11 cellular contexts compared by ENCODE assay signal in genomic region chr20:25252226-25252625, GRCh38. TPM values are rescaled to one million over a fixed set of nuclear protein-coding genes. Genes with fewer than 3 reads are reported as not detected.
DNase-seq lines count a peak whose midpoint lies in the region; ATAC-seq, FAIRE-seq and TF ChIP-seq lines count a peak whose summit lies in the region.
"Had no signal": no experiment of that assay in that cellular context is flagged by ENCODE, and none has a peak within 500 bp of the region (broad histone marks: within the 10 kb centered on the region; RNA-seq: fewer than 3 reads in every experiment).

No MANE protein-coding gene starts in this region.

- H3K9me3 ChIP-seq in DND-41 (ENCODE audit: insufficient read depth, low read length, severe bottlenecking) (no peaks in the 10 kb centered on the region), WERI-Rb-1 (ENCODE audit: severe bottlenecking) (no peaks in the 10 kb centered on the region), right cardiac atrium (ENCODE audit: control insufficient read depth, low read length) (no peaks in the 10 kb centered on the region), upper lobe of right lung (no peaks in the 10 kb centered on the region)

- peaks cover 85% of the 10 kb centered on the region for H3K79me2 ChIP-seq in DND-41 (ENCODE audit: insufficient read depth, low read length)

- H3K27ac ChIP-seq in DND-41 (ENCODE audit: low read length), result peak overlapping the region; percentile 34; the same call in 1 of the 2 replicates
- peak overlapping the region; percentile 90 for H3K27ac ChIP-seq in WERI-Rb-1
- H3K27ac ChIP-seq in right cardiac atrium (ENCODE audit: low read length), result peak overlapping the region; percentile 71
- no peak overlapping the region for H3K27ac ChIP-seq in upper lobe of right lung

- peaks cover 81% of the 10 kb centered on the region for H3K4me1 Mint-ChIP-seq in stimulated activated naive CD8-positive, alpha-beta T cell treated with anti-CD3 and anti-CD28 coated beads, Interleukin-15, amount 100 ng/mL, for 72 hours

- peak overlapping the region; percentile 44 to 91 for H3K27ac Mint-ChIP-seq in stimulated activated naive CD8-positive, alpha-beta T cell treated with anti-CD3 and anti-CD28 coated beads, Interleukin-15, amount 100 ng/mL, for 72 hours
- H3K27ac Mint-ChIP-seq: progenitor cell of endocrine pancreas had no signal

- intact Hi-C loops in right cardiac atrium (cut with DNase I) (loop anchor here in 1 of 4 donors (10.0 kb wide), 1 partner anchor 57 kb away; the partner anchor contains the start of gene ENTPD6), upper lobe of right lung (cut with DNase I) (no loop called here)

- no peaks in the 10 kb centered on the region for H3K9me3 Mint-ChIP-seq in stimulated activated naive CD8-positive, alpha-beta T cell treated with anti-CD3 and anti-CD28 coated beads, Interleukin-15, amount 100 ng/mL, for 72 hours

- no peak overlapping the region for H2AFZ ChIP-seq in DND-41 (ENCODE audit: low read depth, low read length)

- FAIRE-seq in H54 (lab: Jason Lieb, UNC), result no peak
- FAIRE-seq in D721Med (lab: Jason Lieb, UNC), result no peak

- H3K4me3 Mint-ChIP-seq in stimulated activated naive CD8-positive, alpha-beta T cell treated with anti-CD3 and anti-CD28 coated beads, Interleukin-15, amount 100 ng/mL, for 72 hours, result peak overlapping the region in 1 of 2 donors; percentile 23

- H3K36me3 ChIP-seq in DND-41 (ENCODE audit: insufficient read depth, low read length), result peaks cover 46% of the 10 kb centered on the region
- peaks cover 37% of the 10 kb centered on the region for H3K36me3 ChIP-seq in WERI-Rb-1
- H3K36me3 ChIP-seq in upper lobe of right lung, result no peaks in the 10 kb centered on the region

- peaks cover 48% of the 10 kb centered on the region for H4K20me1 ChIP-seq in DND-41 (ENCODE audit: insufficient read depth, low read length)

- H3K27me3 ChIP-seq in DND-41 (ENCODE audit: insufficient read depth, low read length, poor library complexity), result peaks cover 5% of the 10 kb centered on the region
- no peaks in the 10 kb centered on the region for H3K27me3 ChIP-seq in WERI-Rb-1 (ENCODE audit: insufficient read depth, low read depth, severe bottlenecking)
- H3K27me3 ChIP-seq in right cardiac atrium (ENCODE audit: control insufficient read depth, insufficient read depth), result no peaks in the 10 kb centered on the region
- no peaks in the 10 kb centered on the region for H3K27me3 ChIP-seq in upper lobe of right lung

- ATAC-seq in DND-41 (ENCODE audit: insufficient read depth, low read depth), result no peak
- ATAC-seq in right cardiac atrium, result no peak
- ATAC-seq in stimulated activated naive CD8-positive, alpha-beta T cell treated with anti-CD3 and anti-CD28 coated beads, Interleukin-15, amount 100 ng/mL, for 72 hours, result no peak
- ATAC-seq in upper lobe of right lung, result no peak

- peaks cover 41% of the 10 kb centered on the region for H3K4me1 ChIP-seq in DND-41 (ENCODE audit: insufficient read depth, low read length)
- H3K4me1 ChIP-seq in right cardiac atrium (ENCODE audit: control insufficient read depth, insufficient read depth, low read length), result peaks cover 16% of the 10 kb centered on the region
- H3K4me1 ChIP-seq in upper lobe of right lung, result peaks cover 44% of the 10 kb centered on the region

- no peaks in the 10 kb centered on the region for H3K27me3 Mint-ChIP-seq in stimulated activated naive CD8-positive, alpha-beta T cell treated with anti-CD3 and anti-CD28 coated beads, Interleukin-15, amount 100 ng/mL, for 72 hours
- H3K27me3 Mint-ChIP-seq: progenitor cell of endocrine pancreas had no signal

- H3K4me2 ChIP-seq in DND-41 (ENCODE audit: insufficient read depth, low read length), result peak overlapping the region; percentile 99; the same call in 1 of the 2 replicates

- no peak for TF ChIP-seq POLR2A in H54 (IDR thresholded peaks at IDR 0.05; ENCODE audit: low read depth, low read length)

- no peak overlapping the region for H3K9ac ChIP-seq in DND-41 (ENCODE audit: low read depth, low read length)

- DNase-seq in DND-41, result no peak
- DNase-seq in WERI-Rb-1, result no peak
- no peak for DNase-seq in right cardiac atrium
- no peak for DNase-seq in stimulated activated naive CD8-positive, alpha-beta T cell treated with anti-CD3 and anti-CD28 coated beads, Interleukin-15, amount 100 ng/mL, for 72 hours
- DNase-seq in H54 (ENCODE audit: insufficient read length, low spot score), result no peak
- DNase-seq in D721Med (ENCODE audit: insufficient read length, low spot score), result no peak
- no peak for DNase-seq in upper lobe of right lung
- DNase-seq: activated CD4-positive, alpha-beta T cell treated with anti-CD3 and anti-CD28 coated beads, Interleukin-2, amount 50 U/mL, for 1 hour; HCEC 1CT; MV-4-11 had no signal

- WGBS in right cardiac atrium, result 58% methylated on average over 6 of the region's 6 CpGs

- H3K4me3 ChIP-seq in DND-41 (ENCODE audit: low read depth in 1 of 2, low read length in 2 of 2) (no peak overlapping the region), WERI-Rb-1 (ENCODE audit: low read depth, low read length) (no peak overlapping the region), right cardiac atrium (ENCODE audit: low read length) (no peak overlapping the region), upper lobe of right lung (no peak overlapping the region)

- TF ChIP-seq CTCF in DND-41 (IDR thresholded peaks at IDR 0.05; ENCODE audit: borderline replicate concordance, extremely low read depth, low read length, poor library complexity, severe bottlenecking) (no peak), WERI-Rb-1 (IDR thresholded peaks at IDR 0.05; ENCODE audit: low read depth, low read length) (no peak), D721Med (IDR thresholded peaks at IDR 0.05; ENCODE audit: insufficient read depth, missing control alignments) (no peak), upper lobe of right lung (IDR thresholded peaks at IDR 0.05) (no peak)

RNA-seq across cellular contexts. Expression of gene PYGB, which starts 4.3 kb away (rescaled TPM):
- 100 to 1,000 TPM; 154 to 219 (median 194) TPM for total RNA-seq in right cardiac atrium
- 136 TPM for polyA plus RNA-seq in right cardiac atrium
- 61.1 TPM for total RNA-seq in upper lobe of right lung

RNA-seq across cellular contexts. Expression of gene ENTPD6, which starts 56.7 kb away (rescaled TPM):
- total RNA-seq in right cardiac atrium (100 to 1,000 TPM; 102 to 132 (median 127) TPM), upper lobe of right lung (75.6 TPM)
- 146 TPM for polyA plus RNA-seq in right cardiac atrium
